Comparison of ENCODE assay signal across 15 cellular contexts in the genomic region with DNA sequence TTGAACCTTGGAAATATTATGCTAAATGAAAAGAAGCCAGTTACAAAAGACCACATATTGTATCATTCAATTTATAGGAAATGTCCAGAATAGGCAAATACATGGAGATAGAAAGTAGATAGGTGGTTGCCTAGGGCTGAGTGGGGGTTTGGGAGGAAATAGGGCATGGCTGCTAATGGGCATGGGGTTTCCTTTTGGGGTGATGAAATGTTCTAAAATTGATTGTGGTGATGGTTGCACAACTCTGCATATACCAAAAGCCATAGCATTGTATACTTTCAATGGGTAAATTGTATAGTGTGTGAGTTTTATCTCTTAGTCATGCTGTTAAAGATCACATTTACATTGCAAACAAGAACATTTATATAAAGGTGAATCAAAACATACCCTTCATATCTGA. TPM values are rescaled to one million over a fixed set of nuclear protein-coding genes. Genes with fewer than 3 reads are reported as not detected.
"Had no signal": no experiment of that assay in that cellular context is flagged by ENCODE, and none has a peak within 500 bp of the region (broad histone marks: within the 10 kb centered on the region; RNA-seq: fewer than 3 reads in every experiment).

No MANE protein-coding gene starts in this region.

- DNase-seq: activated CD4-positive, alpha-beta T cell treated with anti-CD3 and anti-CD28 coated beads, Interleukin-2, amount 10 ng/mL, durations not matched to agents 7 days and 5 days; activated CD4-positive, CD25-positive, alpha-beta regulatory T cell; activated CD8-positive, alpha-beta memory T cell treated with anti-CD3 and anti-CD28 coated beads, Interleukin-2, amount 50 U/mL, for 48 hours; activated gamma-delta T cell; activated T-cell treated with anti-CD3 and anti-CD28 coated beads, Interleukin-2, amount 50 U/mL, for 72 hours; amniotic stem cell; effector CD4-positive, alpha-beta T cell; hypothalamus; nephron progenitor cell; stomach; testis; upper lobe of left lung had no signal

- H3K4me3 ChIP-seq: coronary artery, esophagus muscularis mucosa, stomach, testis, upper lobe of left lung had no signal

- H3K9me3 ChIP-seq: testis, upper lobe of left lung had no signal

- FAIRE-seq: TTC549 had no signal

- H3K27me3 ChIP-seq: esophagus muscularis mucosa, stomach, testis, upper lobe of left lung had no signal

- H3K27ac ChIP-seq: coronary artery, esophagus muscularis mucosa, stomach, testis, upper lobe of left lung had no signal

- H3K4me1 ChIP-seq: testis, upper lobe of left lung had no signal

- H3K36me3 ChIP-seq: esophagus muscularis mucosa, stomach, upper lobe of left lung had no signal

- ATAC-seq: activated T-cell treated with anti-CD3 and anti-CD28 coated beads, Interleukin-2, amount 50 U/mL, for 72 hours had no signal

RNA-seq across cellular contexts. Expression of a gene that starts 48.7 kb away (rescaled TPM):
- total RNA-seq: activated T-cell treated with anti-CD3 and anti-CD28 coated beads, Interleukin-2, amount 50 U/mL, for 72 hours had no signal
